8 cellular contexts compared by ENCODE assay signal in genomic region chr6:128600397-128600951, GRCh38.
DNase-seq lines count a peak whose midpoint lies in the region; ATAC-seq and TF ChIP-seq lines count a peak whose summit lies in the region.

No MANE protein-coding gene starts in this region.

- peak; percentile 47 for DNase-seq in Calu3
- DNase-seq in Jurkat, Clone E6-1 (ENCODE audit: low read depth, low spot score), result peak; percentile 63
- no peak for DNase-seq in natural killer cell
- DNase-seq in CD4-positive, alpha-beta T cell, result no peak
- DNase-seq in NCI-H1048 (lab: John Stamatoyannopoulos, UW), result no peak

- H3K9ac ChIP-seq in skeletal muscle satellite cell (ENCODE audit: low read depth, low read length), result peak overlapping the region; percentile 69

- H3K36me3 Mint-ChIP-seq in Calu3 (ENCODE audit: insufficient read depth, unreplicated experiment), result no peaks in the 10 kb centered on the region
- H3K36me3 Mint-ChIP-seq in brain, result no peaks in the 10 kb centered on the region
- no peaks in the 10 kb centered on the region for H3K36me3 Mint-ChIP-seq in natural killer cell
- no peaks in the 10 kb centered on the region for H3K36me3 Mint-ChIP-seq in CD4-positive, alpha-beta T cell (ENCODE audit: low read depth)

- H3K9me3 ChIP-seq in skeletal muscle satellite cell (replicated peaks; ENCODE audit: low read length), result no peaks in the 10 kb centered on the region
- H3K9me3 ChIP-seq in CD4-positive, alpha-beta T cell (ENCODE audit: control insufficient read depth, low read length), result no peaks in the 10 kb centered on the region

- H3K27ac Mint-ChIP-seq in Calu3 (ENCODE audit: unreplicated experiment) (peak overlapping the region; percentile 80), brain (peak overlapping the region in 4 of 5 experiments; percentile 14 to 86 (median 52)), natural killer cell (no peak overlapping the region)
- H3K27ac Mint-ChIP-seq in CD4-positive, alpha-beta T cell, result no peak overlapping the region

- H3K4me2 ChIP-seq in skeletal muscle satellite cell (ENCODE audit: low read length), result peak overlapping the region; percentile 77

- intact Hi-C loops in Calu3 (cut with micrococcal nuclease; ENCODE audit: unreplicated experiment), result no loop called here
- intact Hi-C loops in natural killer cell (cut with micrococcal nuclease), result no loop called here
- intact Hi-C loops in CD4-positive, alpha-beta T cell (cut with DNase I, micrococcal nuclease), result no loop called here

- no peak overlapping the region for H3K4me3 ChIP-seq in Jurkat, Clone E6-1 (ENCODE audit: low read length)
- H3K4me3 ChIP-seq in skeletal muscle satellite cell (ENCODE audit: low read length), result peak overlapping the region; percentile 42

- H3K27me3 Mint-ChIP-seq in Calu3 (ENCODE audit: unreplicated experiment) (no peaks in the 10 kb centered on the region), brain (peaks cover 12% of the 10 kb centered on the region), natural killer cell (ENCODE audit: low read depth in 2 of 2) (no peaks in the 10 kb centered on the region)
- H3K27me3 Mint-ChIP-seq in CD4-positive, alpha-beta T cell, result peaks cover 6% of the 10 kb centered on the region

- H3K4me3 Mint-ChIP-seq in Calu3 (ENCODE audit: low read depth, unreplicated experiment) (no peak overlapping the region), brain (no peak overlapping the region), natural killer cell (no peak overlapping the region)
- no peak overlapping the region for H3K4me3 Mint-ChIP-seq in CD4-positive, alpha-beta T cell

- peaks cover 42% of the 10 kb centered on the region for H3K4me1 ChIP-seq in skeletal muscle satellite cell (ENCODE audit: control insufficient read depth, insufficient read depth, low read length)

- no TSS peak for BruUV-seq in Calu3 (replicated peaks; lab: Mats Ljungman, UMichigan)

- no peaks in the 10 kb centered on the region for H3K36me3 ChIP-seq in skeletal muscle satellite cell (ENCODE audit: insufficient read depth, low read length)

- H3K9me3 Mint-ChIP-seq in Calu3 (ENCODE audit: low read depth, unreplicated experiment) (peaks cover 6% of the 10 kb centered on the region), brain (no peaks in the 10 kb centered on the region), natural killer cell (peaks cover 2 to 6% of the 10 kb centered on the region in 2 donors)
- H3K9me3 Mint-ChIP-seq in CD4-positive, alpha-beta T cell, result no peaks in the 10 kb centered on the region

- CTCF ChIA-PET in Calu3 (lab: Charles Lee), result no interaction called here
- CTCF ChIA-PET in CD4-positive, alpha-beta T cell (lab: Charles Lee), result no interaction called here

- TF ChIP-seq CTCF in Calu3 (IDR thresholded peaks at IDR 0.05; ENCODE audit: unreplicated experiment) (no peak), brain (conservative IDR thresholded peaks at IDR 0.05) (no peak), natural killer cell (IDR thresholded peaks at IDR 0.05) (no peak)
- TF ChIP-seq CTCF in CD4-positive, alpha-beta T cell (IDR thresholded peaks at IDR 0.05), result no peak

- H3K4me1 Mint-ChIP-seq in Calu3 (ENCODE audit: low read depth, unreplicated experiment) (peaks cover 50% of the 10 kb centered on the region), brain (peaks cover 30% of the 10 kb centered on the region), natural killer cell (no peaks in the 10 kb centered on the region)
- no peaks in the 10 kb centered on the region for H3K4me1 Mint-ChIP-seq in CD4-positive, alpha-beta T cell (ENCODE audit: low read depth)

- no peak overlapping the region for H3K27ac ChIP-seq in CD4-positive, alpha-beta T cell (ENCODE audit: low read depth, low read length)

- ATAC-seq in GM21447 (IDR thresholded peaks at IDR 0.05; ENCODE audit: unreplicated experiment) (peak; percentile 67), natural killer cell (no peak)
- no peak for ATAC-seq in CD4-positive, alpha-beta T cell (ENCODE audit: poor library complexity)

- POLR2A ChIA-PET in CD4-positive, alpha-beta T cell (lab: Charles Lee), result no interaction called here

- no peaks in the 10 kb centered on the region for H3K27me3 ChIP-seq in skeletal muscle satellite cell (ENCODE audit: control insufficient read depth, insufficient read depth, low read length)
- H3K27me3 ChIP-seq in CD4-positive, alpha-beta T cell (ENCODE audit: control insufficient read depth, insufficient read depth, low read length), result no peaks in the 10 kb centered on the region

Comparison
In these comparisons a context has a peak if more than half of its experiments do, and no peak if none do; other contexts are left out.
1. DNase-seq: peak in Calu3 (single experiment) and Jurkat, Clone E6-1 (single experiment); none in natural killer cell (single experiment), CD4-positive, alpha-beta T cell (0 of 10) and NCI-H1048 (single experiment).
2. H3K27ac Mint-ChIP-seq: peak in Calu3 (single experiment) and brain (4 of 5); none in natural killer cell (0 of 2) and CD4-positive, alpha-beta T cell (single experiment).